Comparison of ENCODE assay signal across 1 cellular context in genomic region chrX:41047878-41048534, GRCh38.
TF ChIP-seq lines count a peak whose summit lies in the region.

No MANE protein-coding gene starts in this region.

TF ChIP-seq in HepG2, 621 proteins besides CTCF, POLR2A, EP300 and RAD21 (continued from another document):
- TF ChIP-seq, protein P1, sequence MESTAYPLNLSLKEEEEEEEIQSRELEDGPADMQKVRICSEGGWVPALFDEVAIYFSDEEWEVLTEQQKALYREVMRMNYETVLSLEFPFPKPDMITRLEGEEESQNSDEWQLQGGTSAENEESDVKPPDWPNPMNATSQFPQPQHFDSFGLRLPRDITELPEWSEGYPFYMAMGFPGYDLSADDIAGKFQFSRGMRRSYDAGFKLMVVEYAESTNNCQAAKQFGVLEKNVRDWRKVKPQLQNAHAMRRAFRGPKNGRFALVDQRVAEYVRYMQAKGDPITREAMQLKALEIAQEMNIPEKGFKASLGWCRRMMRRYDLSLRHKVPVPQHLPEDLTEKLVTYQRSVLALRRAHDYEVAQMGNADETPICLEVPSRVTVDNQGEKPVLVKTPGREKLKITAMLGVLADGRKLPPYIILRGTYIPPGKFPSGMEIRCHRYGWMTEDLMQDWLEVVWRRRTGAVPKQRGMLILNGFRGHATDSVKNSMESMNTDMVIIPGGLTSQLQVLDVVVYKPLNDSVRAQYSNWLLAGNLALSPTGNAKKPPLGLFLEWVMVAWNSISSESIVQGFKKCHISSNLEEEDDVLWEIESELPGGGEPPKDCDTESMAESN (CRISPR knock-in tag; conservative IDR thresholded peaks at IDR 0.05) = no peak
- TF ChIP-seq ELF3 (CRISPR knock-in tag; IDR thresholded peaks at IDR 0.05) (0 out of 2 replicates have a peak, but pooled peaks have one; percentile 15), ZHX1 (CRISPR knock-in tag; IDR thresholded peaks at IDR 0.05; ENCODE audit: low read depth) (peak; percentile 74; the same call in 1 of the 2 replicates), ELF1 (CRISPR knock-in tag; IDR thresholded peaks at IDR 0.05) (no peak), ZBTB21 (CRISPR knock-in tag; IDR thresholded peaks at IDR 0.05) (peak; percentile 92), POLR2G (IDR thresholded peaks at IDR 0.05; ENCODE audit: low read depth, low read length) (peak; percentile 37; the same call in 1 of the 2 replicates), ZNF691 (CRISPR knock-in tag; IDR thresholded peaks at IDR 0.05; ENCODE audit: borderline replicate concordance, low read depth) (no peak), SOX6 (IDR thresholded peaks at IDR 0.05) (no peak), SOX6 (CRISPR knock-in tag; IDR thresholded peaks at IDR 0.05) (peak; percentile 35; the same call in 1 of the 2 replicates), TBP (CRISPR knock-in tag; IDR thresholded peaks at IDR 0.05) (no peak), MAX (IDR thresholded peaks at IDR 0.05) (peak; percentile 60), HNRNPLL (IDR thresholded peaks at IDR 0.05; ENCODE audit: low read depth, low read length, poor library complexity, severe bottlenecking) (no peak), SIX4 (CRISPR knock-in tag; IDR thresholded peaks at IDR 0.05) (no peak), ZNF644 (CRISPR knock-in tag; IDR thresholded peaks at IDR 0.05; ENCODE audit: low read depth) (peak; percentile 24; the same call in 1 of the 2 replicates), ZNF281 (CRISPR knock-in tag; IDR thresholded peaks at IDR 0.05; ENCODE audit: borderline replicate concordance) (peak; percentile 62; the same call in 1 of the 2 replicates), NFYC (CRISPR knock-in tag; IDR thresholded peaks at IDR 0.05) (no peak), EHMT2 (IDR thresholded peaks at IDR 0.05; ENCODE audit: borderline replicate concordance, low read depth, low read length) (no peak), STAT6 (CRISPR knock-in tag; IDR thresholded peaks at IDR 0.05; ENCODE audit: borderline replicate concordance) (no peak), HNF4A (CRISPR knock-in tag; IDR thresholded peaks at IDR 0.05) (peak; percentile 54), ZNF607 (CRISPR knock-in tag; IDR thresholded peaks at IDR 0.05; ENCODE audit: borderline replicate concordance) (no peak), TBX2 (CRISPR knock-in tag; IDR thresholded peaks at IDR 0.05; ENCODE audit: borderline replicate concordance) (peak; percentile 46; the same call in 1 of the 2 replicates), LCORL (IDR thresholded peaks at IDR 0.05) (no peak), LCORL (CRISPR knock-in tag; IDR thresholded peaks at IDR 0.05) (peak; percentile 21; the same call in 1 of the 2 replicates), HNF1B (CRISPR knock-in tag; IDR thresholded peaks at IDR 0.05) (peak; percentile 35; the same call in 1 of the 2 replicates), ZBED4 (CRISPR knock-in tag; IDR thresholded peaks at IDR 0.05; ENCODE audit: borderline replicate concordance) (no peak), TAF1 (CRISPR knock-in tag; IDR thresholded peaks at IDR 0.05) (no peak), ZNF563 (CRISPR knock-in tag; IDR thresholded peaks at IDR 0.05) (no peak), RARA (CRISPR knock-in tag; IDR thresholded peaks at IDR 0.05) (peak; percentile 27; the same call in 1 of the 2 replicates), ZNF839 (CRISPR knock-in tag; IDR thresholded peaks at IDR 0.05; ENCODE audit: borderline replicate concordance) (no peak), HNF4G (IDR thresholded peaks at IDR 0.05; ENCODE audit: borderline replicate concordance, low read depth, low read length) (peak; percentile 8; the same call in 1 of the 2 replicates), HNF4G (CRISPR knock-in tag; IDR thresholded peaks at IDR 0.05; ENCODE audit: borderline replicate concordance, low read depth) (no peak)
- TF ChIP-seq, protein P2, sequence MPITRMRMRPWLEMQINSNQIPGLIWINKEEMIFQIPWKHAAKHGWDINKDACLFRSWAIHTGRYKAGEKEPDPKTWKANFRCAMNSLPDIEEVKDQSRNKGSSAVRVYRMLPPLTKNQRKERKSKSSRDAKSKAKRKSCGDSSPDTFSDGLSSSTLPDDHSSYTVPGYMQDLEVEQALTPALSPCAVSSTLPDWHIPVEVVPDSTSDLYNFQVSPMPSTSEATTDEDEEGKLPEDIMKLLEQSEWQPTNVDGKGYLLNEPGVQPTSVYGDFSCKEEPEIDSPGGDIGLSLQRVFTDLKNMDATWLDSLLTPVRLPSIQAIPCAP (CRISPR knock-in tag; IDR thresholded peaks at IDR 0.05; ENCODE audit: low read depth) = no peak
